Comparison of ENCODE assay signal across 9 cellular contexts in genomic region chr5:68368686-68369359, GRCh38.
DNase-seq lines count a peak whose midpoint lies in the region; ATAC-seq, FAIRE-seq and TF ChIP-seq lines count a peak whose summit lies in the region.
"Had no signal": no experiment of that assay in that cellular context is flagged by ENCODE, and none has a peak within 500 bp of the region (broad histone marks: within the 10 kb centered on the region; RNA-seq: fewer than 3 reads in every experiment).

No MANE protein-coding gene starts in this region.

- peak overlapping the region; percentile 89 for H3K27ac Mint-ChIP-seq in activated CD4-positive, alpha-beta T cell treated with anti-CD3 and anti-CD28 coated beads, Interleukin-2, amount 10 ng/mL, durations not matched to agents 7 days and 5 days
- no peak overlapping the region for H3K27ac Mint-ChIP-seq in WTC11

- no peak for TF ChIP-seq CTCF in WTC11 (IDR thresholded peaks at IDR 0.05)
- no peak for TF ChIP-seq CTCF in kidney (IDR thresholded peaks at IDR 0.05; ENCODE audit: borderline replicate concordance, extremely low read depth, insufficient read depth)

- H3K9me3 Mint-ChIP-seq in activated CD4-positive, alpha-beta T cell treated with anti-CD3 and anti-CD28 coated beads, Interleukin-2, amount 10 ng/mL, durations not matched to agents 7 days and 5 days, result peaks cover 16% of the 10 kb centered on the region
- peaks cover 9% of the 10 kb centered on the region for H3K9me3 Mint-ChIP-seq in WTC11

- no peaks in the 10 kb centered on the region for H3K4me1 ChIP-seq in kidney (ENCODE audit: control insufficient read depth in 1 of 2, insufficient read depth in 1 of 2, low read depth in 1 of 2, low read length in 2 of 2)

- intact Hi-C loops in kidney (cut with DNase I), result no loop called here

- DNase-seq in DMS53 (lab: John Stamatoyannopoulos, UW), result peak; percentile 67
- DNase-seq in activated CD4-positive, alpha-beta T cell treated with anti-CD3 and anti-CD28 coated beads, Interleukin-2, amount 10 ng/mL, durations not matched to agents 7 days and 5 days, result no peak
- peak; percentile 22 for DNase-seq in glomerular visceral epithelial cell (ENCODE audit: extremely low spot score)
- DNase-seq in WTC11 (ENCODE audit: low spot score), result no peak
- DNase-seq in kidney, result no peak
- DNase-seq in NCI-H1436 treated with DMSO at 0.1 percent for 48 hours (lab: John Stamatoyannopoulos, UW), result no peak
- no peak for DNase-seq in 8988T
- DNase-seq: right cardiac atrium had no signal

- H3K27me3 Mint-ChIP-seq in activated CD4-positive, alpha-beta T cell treated with anti-CD3 and anti-CD28 coated beads, Interleukin-2, amount 10 ng/mL, durations not matched to agents 7 days and 5 days, result no peaks in the 10 kb centered on the region
- H3K27me3 Mint-ChIP-seq in WTC11 (ENCODE audit: low read depth), result no peaks in the 10 kb centered on the region

- POLR2A ChIA-PET in activated CD4-positive, alpha-beta T cell treated with anti-CD3 and anti-CD28 coated beads, Interleukin-2, amount 10 ng/mL, durations not matched to agents 7 days and 5 days (lab: Charles Lee), result no interaction called here
- POLR2A ChIA-PET in WTC11 (lab: Charles Lee), result no interaction called here

- CTCF ChIA-PET in activated CD4-positive, alpha-beta T cell treated with anti-CD3 and anti-CD28 coated beads, Interleukin-2, amount 10 ng/mL, durations not matched to agents 7 days and 5 days (lab: Charles Lee), result interaction anchor here (0.6 to 2.1 kb wide), 3 partner anchors 9 to 407 kb away, joined by 3 to 7 read pairs (median 4); no protein-coding TSS in a partner anchor
- CTCF ChIA-PET in WTC11 (lab: Charles Lee), result no interaction called here

- no peak overlapping the region for H3K4me3 ChIP-seq in kidney (ENCODE audit: low read length in 2 of 2)

- ATAC-seq in HG03378 (IDR thresholded peaks at IDR 0.05; ENCODE audit: unreplicated experiment) (peak; percentile 9), WTC11 (no peak)
- ATAC-seq: right cardiac atrium had no signal

- no peaks in the 10 kb centered on the region for H3K36me3 ChIP-seq in kidney (ENCODE audit: control insufficient read depth in 1 of 2, insufficient read depth in 2 of 2, low read length in 2 of 2)

- H3K4me3 Mint-ChIP-seq in activated CD4-positive, alpha-beta T cell treated with anti-CD3 and anti-CD28 coated beads, Interleukin-2, amount 10 ng/mL, durations not matched to agents 7 days and 5 days, result no peak overlapping the region
- no peak overlapping the region for H3K4me3 Mint-ChIP-seq in WTC11

- H3K4me1 Mint-ChIP-seq in activated CD4-positive, alpha-beta T cell treated with anti-CD3 and anti-CD28 coated beads, Interleukin-2, amount 10 ng/mL, durations not matched to agents 7 days and 5 days, result peaks cover 44% of the 10 kb centered on the region
- peaks cover 8% of the 10 kb centered on the region; the same call in 1 of the 2 replicates for H3K4me1 Mint-ChIP-seq in WTC11

- FAIRE-seq in kidney (lab: Jason Lieb, UNC), result no peak

- H3K9me3 ChIP-seq in kidney (ENCODE audit: control insufficient read depth in 1 of 2, low read length in 2 of 2), result no peaks in the 10 kb centered on the region

- H3K36me3 Mint-ChIP-seq in activated CD4-positive, alpha-beta T cell treated with anti-CD3 and anti-CD28 coated beads, Interleukin-2, amount 10 ng/mL, durations not matched to agents 7 days and 5 days (ENCODE audit: low read depth), result peaks cover 15% of the 10 kb centered on the region
- H3K36me3 Mint-ChIP-seq in WTC11, result peaks cover 5% of the 10 kb centered on the region

- H3K27ac ChIP-seq in kidney (ENCODE audit: low read depth in 2 of 2, low read length in 2 of 2), result no peak overlapping the region

- H3K9ac ChIP-seq in kidney (ENCODE audit: low read length in 2 of 2), result no peak overlapping the region

TF ChIP-seq in WTC11, 78 proteins besides CTCF, POLR2A, EP300 and RAD21:
- TF ChIP-seq NFYB (CRISPR knock-in tag; conservative IDR thresholded peaks at IDR 0.05; ENCODE audit: low read depth) (no peak), NR3C1 (CRISPR knock-in tag; conservative IDR thresholded peaks at IDR 0.05; ENCODE audit: low read depth) (no peak)

Comparison
In these comparisons a context has a peak if more than half of its experiments do, and no peak if none do; other contexts are left out.
1. DNase-seq: peak in DMS53 (single experiment) and glomerular visceral epithelial cell (single experiment); none in activated CD4-positive, alpha-beta T cell treated with anti-CD3 and anti-CD28 coated beads, Interleukin-2, amount 10 ng/mL, durations not matched to agents 7 days and 5 days (single experiment), WTC11 (single experiment), kidney (single experiment), NCI-H1436 treated with DMSO at 0.1 percent for 48 hours (single experiment) and 8988T (single experiment).